Comparison of ENCODE assay signal across 8 cellular contexts in genomic region chr1:168135116-168135981, GRCh38. TPM values are rescaled to one million over a fixed set of nuclear protein-coding genes. Genes with fewer than 3 reads are reported as not detected.
DNase-seq lines count a peak whose midpoint lies in the region; ATAC-seq and TF ChIP-seq lines count a peak whose summit lies in the region.

No MANE protein-coding gene starts in this region.

- H3K4me1 Mint-ChIP-seq in CD4-positive, CD25-positive, alpha-beta regulatory T cell, result peaks cover 0 to 23% (median 13%) of the 10 kb centered on the region in 4 donors
- H3K4me1 Mint-ChIP-seq in chondrocyte (ENCODE audit: low read depth) (peaks cover 37% of the 10 kb centered on the region), natural killer cell (peaks cover 17 to 19% of the 10 kb centered on the region in 2 donors)

- no peak for DNase-seq in CD4-positive, CD25-positive, alpha-beta regulatory T cell
- DNase-seq in MG63 (no peak), chondrocyte (ENCODE audit: low spot score) (no peak), natural killer cell (no peak), NCI-H2196 treated with DMSO at 0.1 percent for 48 hours (lab: John Stamatoyannopoulos, UW; ENCODE audit: unreplicated experiment) (no peak), mesenteric fat pad (ENCODE audit: low spot score) (no peak), NCI-H2029 (lab: John Stamatoyannopoulos, UW) (no peak), globus pallidus (ENCODE audit: low spot score) (no peak)

- peak overlapping the region in 1 of 3 donors; percentile 32 for H3K27ac Mint-ChIP-seq in CD4-positive, CD25-positive, alpha-beta regulatory T cell
- H3K27ac Mint-ChIP-seq in chondrocyte (ENCODE audit: unreplicated experiment) (peak overlapping the region; percentile 49), natural killer cell (no peak overlapping the region)

- no peak for TF ChIP-seq CTCF in chondrocyte (IDR thresholded peaks at IDR 0.05)
- TF ChIP-seq CTCF in natural killer cell (IDR thresholded peaks at IDR 0.05), result no peak

- no peaks in the 10 kb centered on the region for H3K9me3 ChIP-seq in CD4-positive, CD25-positive, alpha-beta regulatory T cell (ENCODE audit: control insufficient read depth in 2 of 2, low read length in 2 of 2)
- no peaks in the 10 kb centered on the region for H3K9me3 ChIP-seq in MG63

- intact Hi-C loops in natural killer cell (cut with micrococcal nuclease), result no loop called here

- no peaks in the 10 kb centered on the region for H3K36me3 ChIP-seq in CD4-positive, CD25-positive, alpha-beta regulatory T cell (ENCODE audit: control insufficient read depth, insufficient read depth, low read length)
- H3K36me3 ChIP-seq in MG63, result no peaks in the 10 kb centered on the region

- H3K4me1 ChIP-seq in CD4-positive, CD25-positive, alpha-beta regulatory T cell (ENCODE audit: control insufficient read depth, insufficient read depth, low read length, poor library complexity, severe bottlenecking), result peaks cover 17% of the 10 kb centered on the region

- no peak for ATAC-seq in CD4-positive, CD25-positive, alpha-beta regulatory T cell (ENCODE audit: low read depth in 2 of 2)
- peak in 2 of 3 donors; percentile 8 to 14 for ATAC-seq in natural killer cell

- no peaks in the 10 kb centered on the region for H3K36me3 Mint-ChIP-seq in CD4-positive, CD25-positive, alpha-beta regulatory T cell
- H3K36me3 Mint-ChIP-seq in chondrocyte (ENCODE audit: low read depth), result peaks cover 9% of the 10 kb centered on the region
- H3K36me3 Mint-ChIP-seq in natural killer cell, result no peaks in the 10 kb centered on the region

- peaks cover 0 to 6% (median 0%) of the 10 kb centered on the region in 7 donors for H3K9me3 Mint-ChIP-seq in CD4-positive, CD25-positive, alpha-beta regulatory T cell
- no peaks in the 10 kb centered on the region for H3K9me3 Mint-ChIP-seq in chondrocyte (ENCODE audit: low read depth)
- no peaks in the 10 kb centered on the region for H3K9me3 Mint-ChIP-seq in natural killer cell

- H3K27me3 Mint-ChIP-seq in CD4-positive, CD25-positive, alpha-beta regulatory T cell, result peaks cover 82% of the 10 kb centered on the region
- H3K27me3 Mint-ChIP-seq in chondrocyte (ENCODE audit: low read depth) (no peaks in the 10 kb centered on the region), natural killer cell (ENCODE audit: low read depth in 2 of 2) (peaks cover 42 to 47% of the 10 kb centered on the region in 2 donors)

- peak overlapping the region; percentile 59 to 89 (median 86) for H3K4me3 Mint-ChIP-seq in CD4-positive, CD25-positive, alpha-beta regulatory T cell
- H3K4me3 Mint-ChIP-seq in chondrocyte (ENCODE audit: unreplicated experiment) (peak overlapping the region; percentile 77), natural killer cell (peak overlapping the region; percentile 77)

- H3K27ac ChIP-seq in CD4-positive, CD25-positive, alpha-beta regulatory T cell (ENCODE audit: insufficient read depth, low read length, poor library complexity, severe bottlenecking), result no peak overlapping the region

- peaks cover 26% of the 10 kb centered on the region for H3K27me3 ChIP-seq in CD4-positive, CD25-positive, alpha-beta regulatory T cell (ENCODE audit: control insufficient read depth, insufficient read depth, low read length)
- no peaks in the 10 kb centered on the region for H3K27me3 ChIP-seq in MG63

- H3K4me3 ChIP-seq in CD4-positive, CD25-positive, alpha-beta regulatory T cell (ENCODE audit: low read depth, low read length), result peak overlapping the region; percentile 64
- peak overlapping the region; percentile 66 for H3K4me3 ChIP-seq in MG63

RNA-seq across cellular contexts. Expression of gene GPR161, which starts 1.4 kb away (rescaled TPM):
- not detected for total RNA-seq in CD4-positive, CD25-positive, alpha-beta regulatory T cell
- polyA plus RNA-seq in CD4-positive, CD25-positive, alpha-beta regulatory T cell, result not detected
- 5.2 and 5.8 TPM in 2 replicates for total RNA-seq in MG63 (2014; rRNA removed; shearing (Covaris generic); ENCODE audit: low replicate concordance)
- total RNA-seq in chondrocyte (30.8 to 33.5 TPM (median 32.8 TPM) in 3 replicates), natural killer cell (not detected), mesenteric fat pad (6.2 TPM)

RNA-seq across cellular contexts. Expression of gene TIPRL, which starts 43.4 kb away (rescaled TPM):
- total RNA-seq in CD4-positive, CD25-positive, alpha-beta regulatory T cell, result 25.0 TPM
- 10 to 100 TPM; 43.2 to 61.3 (median 44.5) TPM for polyA plus RNA-seq in CD4-positive, CD25-positive, alpha-beta regulatory T cell
- total RNA-seq in MG63 (2014; rRNA removed; shearing (Covaris generic); ENCODE audit: low replicate concordance), result 50.2 and 86.2 TPM in 2 replicates
- total RNA-seq in chondrocyte (37.2 to 38.7 TPM (median 37.4 TPM) in 3 replicates), natural killer cell (10 to 100 TPM; 23.5 to 27.4 (median 25.6) TPM), mesenteric fat pad (29.9 TPM)

Comparison
In these comparisons a context has a peak if more than half of its experiments do, and no peak if none do; other contexts are left out.
1. ATAC-seq: peak in natural killer cell (2 of 3); none in CD4-positive, CD25-positive, alpha-beta regulatory T cell (0 of 2).
2. Peak in every context shown above with its lines, with median percentiles within 50 percentile points of each other: H3K4me3 Mint-ChIP-seq.